In genomic region chrX:57204306-57204705, GRCh38 we compare ENCODE assay signal across 6 cellular contexts.
"Had no signal": no experiment of that assay in that cellular context is flagged by ENCODE, and none has a peak within 500 bp of the region (broad histone marks: within the 10 kb centered on the region; RNA-seq: fewer than 3 reads in every experiment).

No MANE protein-coding gene starts in this region.

- ATAC-seq: K562 had no signal

- H3K27ac ChIP-seq: HL-60 had no signal

- DNase-seq: IMR-90, KBM-7, KG1 had no signal

- H3K4me3 ChIP-seq: K562 had no signal

- FAIRE-seq: HTR-8/SVneo, K562 had no signal
